14 cellular contexts compared by ENCODE assay signal in the genomic region with DNA sequence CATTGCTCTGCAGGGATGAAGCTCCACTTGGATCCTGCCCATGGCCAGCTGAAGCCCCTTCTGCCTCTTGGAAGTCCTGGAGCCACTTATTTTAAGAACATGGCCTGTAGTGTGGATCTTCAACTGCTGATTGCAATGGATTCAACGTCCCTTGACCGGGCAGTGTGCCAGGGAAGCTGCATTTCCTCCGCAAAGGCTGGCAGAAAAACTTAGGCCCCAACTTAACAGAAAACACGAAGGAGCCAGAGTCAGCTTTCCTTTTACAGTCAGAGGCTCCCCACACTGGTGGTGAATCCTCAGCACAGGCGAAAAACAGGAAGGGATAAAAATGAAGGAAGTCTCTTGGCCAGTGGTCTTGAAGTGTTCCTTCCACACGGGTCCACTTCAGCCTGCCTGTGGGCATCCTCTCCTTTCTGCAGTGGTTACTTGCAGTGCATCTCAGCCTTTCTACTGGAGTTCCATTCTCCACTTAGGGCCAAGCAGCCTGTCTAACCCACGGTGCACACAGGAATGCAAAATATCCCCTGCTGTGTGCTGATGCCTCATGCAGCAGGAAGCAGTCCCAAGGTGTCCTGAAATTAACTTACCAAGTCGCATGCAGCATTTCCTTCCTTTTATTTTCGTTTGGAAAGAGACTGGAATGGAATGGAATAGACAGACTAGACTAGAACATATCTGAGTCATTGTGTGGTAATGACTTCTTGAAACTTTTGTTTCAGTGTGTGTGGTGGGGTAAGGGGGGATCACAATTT. TPM values are rescaled to one million over a fixed set of nuclear protein-coding genes. Genes with fewer than 3 reads are reported as not detected.
A peak's percentile ranks its signal among the peaks of the same experiment; 100 is the strongest.
DNase-seq lines count a peak whose midpoint lies in the region; ATAC-seq and TF ChIP-seq lines count a peak whose summit lies in the region.
"Had no signal": no experiment of that assay in that cellular context is flagged by ENCODE, and none has a peak within 500 bp of the region (broad histone marks: within the 10 kb centered on the region; RNA-seq: fewer than 3 reads in every experiment).

No MANE protein-coding gene starts in this region.

- H3K27ac ChIP-seq in left lung, result no peak overlapping the region
- H3K27ac ChIP-seq: parathyroid adenoma had no signal

- H3K27me3 ChIP-seq in kidney epithelial cell (ENCODE audit: control insufficient read depth, insufficient read depth, low read length) (no peaks in the 10 kb centered on the region), left lung (peaks cover 0 to 12% of the 10 kb centered on the region in 2 donors)

- H3K4me3 ChIP-seq in kidney epithelial cell (ENCODE audit: low read depth, low read length), result no peak overlapping the region
- no peak overlapping the region for H3K4me3 ChIP-seq in left lung
- H3K4me3 ChIP-seq: esophagus squamous epithelium had no signal

- H3K36me3 ChIP-seq in kidney epithelial cell (ENCODE audit: control insufficient read depth, insufficient read depth, low read length) (no peaks in the 10 kb centered on the region), left lung (no peaks in the 10 kb centered on the region)
- H3K36me3 ChIP-seq: esophagus squamous epithelium had no signal

- no peak for ATAC-seq in HG02852 (IDR thresholded peaks at IDR 0.05; ENCODE audit: unreplicated experiment)
- no peak for ATAC-seq in left lung
- no peak for ATAC-seq in GM21526 (IDR thresholded peaks at IDR 0.05; ENCODE audit: low FRiP score, unreplicated experiment)

- intact Hi-C loops in left lung (cut with DNase I), result no loop called here

- H3K9me3 ChIP-seq in left lung, result no peaks in the 10 kb centered on the region
- H3K9me3 ChIP-seq: esophagus squamous epithelium had no signal

- DNase-seq in AG20443 (ENCODE audit: low spot score) (peak; percentile 76), HS-5 (ENCODE audit: low read depth) (peak; percentile 56), astrocyte of the hippocampus (ENCODE audit: low read depth, low spot score) (peak; percentile 80), kidney epithelial cell (ENCODE audit: low read depth) (peak; percentile 90), 8988T (no peak), left lung (no peak)
- DNase-seq: activated CD8-positive, alpha-beta memory T cell treated with anti-CD3 and anti-CD28 coated beads, Interleukin-2, amount 50 U/mL, for 4 hours; esophagus squamous epithelium; NCI-H1694 treated with DMSO at 0.1 percent for 48 hours; T1000 had no signal

- TF ChIP-seq CTCF in kidney epithelial cell (IDR thresholded peaks at IDR 0.05; ENCODE audit: insufficient read depth, low read length, poor library complexity, severe bottlenecking) (no peak), left lung (IDR thresholded peaks at IDR 0.05) (no peak)

- H3K4me1 ChIP-seq in left lung, result peaks cover 4 to 9% of the 10 kb centered on the region in 2 donors
- H3K4me1 ChIP-seq: parathyroid adenoma had no signal

RNA-seq across cellular contexts. Expression of gene FOXQ1, which starts 26.1 kb away (rescaled TPM):
- total RNA-seq in kidney epithelial cell, result 6.8 and 6.9 TPM in 2 replicates
- 10 to 100 TPM in 1 of 2 donors, 1 to 10 TPM in 1; 6.4 to 12.1 TPM for total RNA-seq in left lung
- total RNA-seq: aorta had no signal

Comparison
In these comparisons a context has a peak if more than half of its experiments do, and no peak if none do; other contexts are left out.
1. DNase-seq: peak in AG20443 (single experiment), HS-5 (single experiment), astrocyte of the hippocampus (single experiment) and kidney epithelial cell (single experiment); none in 8988T (single experiment) and left lung (0 of 2).